In genomic region chr17:7897773-7898172, GRCh38 we compare ENCODE assay signal across 8 cellular contexts. TPM values are rescaled to one million over a fixed set of nuclear protein-coding genes. Genes with fewer than 3 reads are reported as not detected.
DNase-seq lines count a peak whose midpoint lies in the region; ATAC-seq and TF ChIP-seq lines count a peak whose summit lies in the region.

No MANE protein-coding gene starts in this region.

- H3K4me3 ChIP-seq in neural progenitor cell: no peak overlapping the region
- H3K4me3 ChIP-seq in MG63: no peak overlapping the region

- no peaks in the 10 kb centered on the region for H3K27me3 Mint-ChIP-seq in activated CD4-positive, alpha-beta T cell treated with anti-CD3 and anti-CD28 coated beads for 36 hours
- H3K27me3 Mint-ChIP-seq in neural progenitor cell (ENCODE audit: insufficient read depth, low read depth): peaks cover 3% of the 10 kb centered on the region

- H3K9ac ChIP-seq in neural progenitor cell: no peak overlapping the region

- TF ChIP-seq CTCF in RWPE1 (conservative IDR thresholded peaks at IDR 0.05; ENCODE audit: low read depth) (peak; percentile 44), neural progenitor cell (IDR thresholded peaks at IDR 0.05) (peak; percentile 14)

- H3K4me3 Mint-ChIP-seq in activated CD4-positive, alpha-beta T cell treated with anti-CD3 and anti-CD28 coated beads for 36 hours: no peak overlapping the region
- no peak overlapping the region for H3K4me3 Mint-ChIP-seq in neural progenitor cell

- H4K20me1 ChIP-seq in neural progenitor cell (ENCODE audit: low read depth): no peaks in the 10 kb centered on the region

- H3K36me3 Mint-ChIP-seq in activated CD4-positive, alpha-beta T cell treated with anti-CD3 and anti-CD28 coated beads for 36 hours (ENCODE audit: low read depth): peaks cover 81% of the 10 kb centered on the region
- H3K36me3 Mint-ChIP-seq in neural progenitor cell: peaks cover 54% of the 10 kb centered on the region

- H3K27me3 ChIP-seq in neural progenitor cell: no peaks in the 10 kb centered on the region
- no peaks in the 10 kb centered on the region for H3K27me3 ChIP-seq in MG63

- peaks cover 16% of the 10 kb centered on the region for H3K4me1 Mint-ChIP-seq in activated CD4-positive, alpha-beta T cell treated with anti-CD3 and anti-CD28 coated beads for 36 hours
- no peaks in the 10 kb centered on the region for H3K4me1 Mint-ChIP-seq in neural progenitor cell

- peaks cover 5% of the 10 kb centered on the region for H3F3A ChIP-seq in neural progenitor cell (ENCODE audit: low read depth)

- DNase-seq in activated CD4-positive, alpha-beta T cell treated with anti-CD3 and anti-CD28 coated beads for 36 hours: peak; percentile 33
- no peak for DNase-seq in activated CD4-positive, alpha-beta T cell treated with anti-CD3 and anti-CD28 coated beads for 1 hour
- DNase-seq in RWPE1 (ENCODE audit: low spot score) (peak; percentile 34), erythroblast (lab: John Stamatoyannopoulos, UW) (peak; percentile 56 to 59), neural progenitor cell (ENCODE audit: low spot score) (no peak), NCI-H82 (lab: John Stamatoyannopoulos, UW) (no peak), MG63 (no peak)

- H3K4me2 ChIP-seq in neural progenitor cell: no peak overlapping the region

- POLR2A ChIA-PET in activated CD4-positive, alpha-beta T cell treated with anti-CD3 and anti-CD28 coated beads for 36 hours (lab: Charles Lee): no interaction called here
- POLR2A ChIA-PET in RWPE1 (lab: Yijun Ruan, JAX; ENCODE audit: low non-redundant PET): no interaction called here

- H3K36me3 ChIP-seq in neural progenitor cell (no peaks in the 10 kb centered on the region), MG63 (peaks cover 73% of the 10 kb centered on the region)

- H3K9me3 Mint-ChIP-seq in activated CD4-positive, alpha-beta T cell treated with anti-CD3 and anti-CD28 coated beads for 36 hours (ENCODE audit: low read depth): no peaks in the 10 kb centered on the region
- H3K9me3 Mint-ChIP-seq in neural progenitor cell: no peaks in the 10 kb centered on the region

- intact Hi-C loops in activated CD4-positive, alpha-beta T cell treated with anti-CD3 and anti-CD28 coated beads for 36 hours (cut with DNase I, micrococcal nuclease): no loop called here

- peak; percentile 82 for ATAC-seq in activated CD4-positive, alpha-beta T cell treated with anti-CD3 and anti-CD28 coated beads for 36 hours
- no peak for ATAC-seq in HG03565 (IDR thresholded peaks at IDR 0.05; ENCODE audit: unreplicated experiment)

- H3K27ac ChIP-seq in RWPE1 (no peak overlapping the region), neural progenitor cell (no peak overlapping the region)

- no peak for TF ChIP-seq POLR2A in erythroblast (IDR thresholded peaks at IDR 0.05; ENCODE audit: low read length)

- no peak overlapping the region for H2AFZ ChIP-seq in neural progenitor cell (replicated peaks)

- CTCF ChIA-PET in activated CD4-positive, alpha-beta T cell treated with anti-CD3 and anti-CD28 coated beads for 36 hours (lab: Charles Lee): interaction anchor here (0.6 to 2.3 kb wide), 17 partner anchors 9 to 145 kb away, joined by 3 to 16 read pairs (median 4); partner anchors contain the start of genes CHD3 and KDM6B
- CTCF ChIA-PET in RWPE1 (lab: Yijun Ruan, JAX): interaction anchor here (0.5 to 1.5 kb wide), 8 partner anchors 11 to 376 kb away, joined by 3 to 6 read pairs (median 4); partner anchors contain the start of genes CNTROB and TRAPPC1

- H3K79me2 ChIP-seq in neural progenitor cell (ENCODE audit: low read depth): no peaks in the 10 kb centered on the region

- H3K27ac Mint-ChIP-seq in activated CD4-positive, alpha-beta T cell treated with anti-CD3 and anti-CD28 coated beads for 36 hours: peak overlapping the region; percentile 55
- H3K27ac Mint-ChIP-seq in neural progenitor cell: no peak overlapping the region

- no peaks in the 10 kb centered on the region for H3K9me3 ChIP-seq in neural progenitor cell (ENCODE audit: low read depth)
- no peaks in the 10 kb centered on the region for H3K9me3 ChIP-seq in MG63

- H3K4me1 ChIP-seq in neural progenitor cell: peaks cover under 1% of the 10 kb centered on the region

RNA-seq across cellular contexts. Expression of gene CHD3, which starts 9.2 kb away (rescaled TPM):
- total RNA-seq in activated CD4-positive, alpha-beta T cell treated with anti-CD3 and anti-CD28 coated beads for 36 hours: 100 to 1,000 TPM; 145 to 161 TPM
- total RNA-seq in neural progenitor cell (ENCODE audit: low replicate concordance): 12.8 and 28.0 TPM in 2 replicates
- 49.6 and 51.1 TPM in 2 replicates for total RNA-seq in MG63 (2014; rRNA removed; shearing (Covaris generic); ENCODE audit: low replicate concordance)

RNA-seq across cellular contexts. Expression of gene RNF227, which starts 18.3 kb away (rescaled TPM):
- 1 to 10 TPM; 3.8 to 5.6 TPM for total RNA-seq in activated CD4-positive, alpha-beta T cell treated with anti-CD3 and anti-CD28 coated beads for 36 hours
- total RNA-seq in neural progenitor cell (ENCODE audit: low replicate concordance): 4.0 and 4.8 TPM in 2 replicates
- 0.15 and 1.6 TPM in 2 replicates for total RNA-seq in MG63 (2014; rRNA removed; shearing (Covaris generic); ENCODE audit: low replicate concordance)

RNA-seq across cellular contexts. Expression of gene KCNAB3, which starts 31.9 kb away (rescaled TPM):
- 1 to 10 TPM; 6.6 to 8.3 TPM for total RNA-seq in activated CD4-positive, alpha-beta T cell treated with anti-CD3 and anti-CD28 coated beads for 36 hours
- 1.0 and 2.7 TPM in 2 replicates for total RNA-seq in neural progenitor cell (ENCODE audit: low replicate concordance)
- total RNA-seq in MG63 (2014; rRNA removed; shearing (Covaris generic); ENCODE audit: low replicate concordance): not detected in 2 replicates

RNA-seq across cellular contexts. Expression of gene TRAPPC1, which starts 34.0 kb away (rescaled TPM):
- 100 to 1,000 TPM; 166 to 169 TPM for total RNA-seq in activated CD4-positive, alpha-beta T cell treated with anti-CD3 and anti-CD28 coated beads for 36 hours
- 9.8 and 30.9 TPM in 2 replicates for total RNA-seq in neural progenitor cell (ENCODE audit: low replicate concordance)
- 3.8 and 4.5 TPM in 2 replicates for total RNA-seq in MG63 (2014; rRNA removed; shearing (Covaris generic); ENCODE audit: low replicate concordance)

RNA-seq across cellular contexts. Expression of gene CNTROB, which starts 34.2 kb away (rescaled TPM):
- total RNA-seq in activated CD4-positive, alpha-beta T cell treated with anti-CD3 and anti-CD28 coated beads for 36 hours: 10 to 100 TPM; 53.0 to 80.5 TPM
- 21.2 and 48.8 TPM in 2 replicates for total RNA-seq in neural progenitor cell (ENCODE audit: low replicate concordance)
- total RNA-seq in MG63 (2014; rRNA removed; shearing (Covaris generic); ENCODE audit: low replicate concordance): 29.5 and 39.9 TPM in 2 replicates

Comparison
In these comparisons a context has a peak if more than half of its experiments do, and no peak if none do; other contexts are left out.
1. DNase-seq: peak in activated CD4-positive, alpha-beta T cell treated with anti-CD3 and anti-CD28 coated beads for 36 hours (single experiment), RWPE1 (single experiment) and erythroblast (2 of 2); none in activated CD4-positive, alpha-beta T cell treated with anti-CD3 and anti-CD28 coated beads for 1 hour (single experiment), neural progenitor cell (single experiment), NCI-H82 (single experiment) and MG63 (single experiment).